ENCODE assay signal across 13 cellular contexts in genomic region chr2:28327963-28328922, GRCh38.
DNase-seq lines count a peak whose midpoint lies in the region; ATAC-seq and TF ChIP-seq lines count a peak whose summit lies in the region.
"Had no signal": no experiment of that assay in that cellular context is flagged by ENCODE, and none has a peak within 500 bp of the region (broad histone marks: within the 10 kb centered on the region; RNA-seq: fewer than 3 reads in every experiment).

No MANE protein-coding gene starts in this region.

- peaks cover 2% of the 10 kb centered on the region for H3K27me3 Mint-ChIP-seq in brain
- H3K27me3 Mint-ChIP-seq in mesothelial cell of epicardium (ENCODE audit: low read depth) = no peaks in the 10 kb centered on the region
- H3K27me3 Mint-ChIP-seq: B cell, progenitor cell of endocrine pancreas had no signal

- H3K27ac Mint-ChIP-seq in brain (peak overlapping the region in 3 of 5 experiments; percentile 58 to 86 (median 83)), mesothelial cell of epicardium (peak overlapping the region; percentile 51)
- H3K27ac Mint-ChIP-seq: B cell had no signal

- H3K4me1 Mint-ChIP-seq in brain (peaks cover 36% of the 10 kb centered on the region), mesothelial cell of epicardium (peaks cover 28% of the 10 kb centered on the region)
- H3K4me1 Mint-ChIP-seq: B cell had no signal

- peaks cover 48% of the 10 kb centered on the region for H3K4me1 ChIP-seq in vagina

- H3K27ac ChIP-seq in vagina = peak overlapping the region; percentile 81

- no peak for TF ChIP-seq POLR2A in vagina (IDR thresholded peaks at IDR 0.05)

- no peak overlapping the region for H3K4me3 ChIP-seq in vagina
- H3K4me3 ChIP-seq: lung had no signal

- peak; percentile 54 for DNase-seq in cardiac septum (ENCODE audit: low spot score)
- DNase-seq in left ventricle myocardium superior = no peak
- no peak for DNase-seq in mesothelial cell of epicardium (ENCODE audit: low spot score in 2 of 2, unreplicated experiment in 2 of 2)
- peak; percentile 87 to 91 for DNase-seq in vagina (ENCODE audit: extremely low spot score in 2 of 2)
- no peak for DNase-seq in Kasumi-1 (lab: John Stamatoyannopoulos, UW)
- DNase-seq in NCI-H1105 (lab: John Stamatoyannopoulos, UW) = no peak
- DNase-seq: activated CD4-positive, alpha-beta T cell treated with anti-CD3 and anti-CD28 coated beads for 48 hours; NCI-H146 had no signal

- intact Hi-C loops in cardiac septum (cut with DNase I) = no loop called here
- intact Hi-C loops in left ventricle myocardium superior (cut with micrococcal nuclease) = no loop called here
- intact Hi-C loops in vagina (cut with DNase I) = no loop called here

- no peak overlapping the region for H3K4me3 Mint-ChIP-seq in brain
- H3K4me3 Mint-ChIP-seq in mesothelial cell of epicardium = no peak overlapping the region
- H3K4me3 Mint-ChIP-seq: B cell had no signal

- no peaks in the 10 kb centered on the region for H3K9me3 ChIP-seq in vagina

- no peaks in the 10 kb centered on the region for H3K36me3 ChIP-seq in vagina

- ATAC-seq in left ventricle myocardium superior (no peak), GM19467 (IDR thresholded peaks at IDR 0.05; ENCODE audit: unreplicated experiment) (no peak)

- TF ChIP-seq CTCF in brain (conservative IDR thresholded peaks at IDR 0.05) = no peak
- TF ChIP-seq CTCF in mesothelial cell of epicardium (IDR thresholded peaks at IDR 0.05; ENCODE audit: unreplicated experiment) = no peak
- no peak for TF ChIP-seq CTCF in vagina (IDR thresholded peaks at IDR 0.05)

- H3K9me3 Mint-ChIP-seq in brain = peaks cover 0 to 10% (median 5%) of the 10 kb centered on the region in 5 experiments
- H3K9me3 Mint-ChIP-seq in mesothelial cell of epicardium = peaks cover 12% of the 10 kb centered on the region

- H3K36me3 Mint-ChIP-seq in brain = peaks cover 29% of the 10 kb centered on the region
- H3K36me3 Mint-ChIP-seq in mesothelial cell of epicardium = peaks cover 22% of the 10 kb centered on the region

- no peaks in the 10 kb centered on the region for H3K27me3 ChIP-seq in vagina

Comparison
In these comparisons a context has a peak if more than half of its experiments do, and no peak if none do; other contexts are left out.
1. DNase-seq: peak in cardiac septum (single experiment) and vagina (2 of 2); none in left ventricle myocardium superior (single experiment), mesothelial cell of epicardium (0 of 2), Kasumi-1 (0 of 2) and NCI-H1105 (single experiment).